26 cellular contexts compared by ENCODE assay signal in the genomic region with DNA sequence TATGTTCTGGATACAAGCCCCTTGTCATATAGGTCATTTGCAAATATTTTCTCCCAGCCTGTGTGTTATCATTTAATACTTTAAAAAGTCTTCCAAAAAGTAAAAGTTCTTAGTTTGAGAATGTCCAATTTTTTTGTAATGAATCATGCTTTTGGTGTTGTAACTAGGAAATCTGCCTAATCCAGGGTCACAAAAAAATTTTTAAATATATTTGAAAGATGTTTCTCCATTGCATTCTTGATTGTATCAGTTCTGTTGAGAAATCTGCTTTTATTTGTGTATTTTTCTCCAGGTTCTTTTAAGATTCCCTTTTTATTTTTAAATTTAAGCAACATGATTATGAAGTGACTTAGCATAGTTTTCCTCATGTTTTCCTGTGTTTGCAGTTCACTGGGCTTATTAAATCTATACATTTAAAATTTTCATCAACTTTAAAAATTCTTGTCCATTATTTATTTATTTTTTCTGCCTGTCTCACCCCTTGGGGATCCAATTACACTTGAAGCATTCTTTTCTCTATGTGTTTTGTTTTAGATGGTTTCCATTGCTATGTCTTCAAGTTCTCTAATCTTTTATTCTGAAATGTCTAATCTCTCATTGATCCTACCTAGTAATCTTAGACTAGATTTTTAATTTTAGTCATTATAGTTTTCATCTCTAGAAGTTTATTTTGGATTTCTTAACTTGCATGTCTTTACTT. TPM values are rescaled to one million over a fixed set of nuclear protein-coding genes. Genes with fewer than 3 reads are reported as not detected.
DNase-seq lines count a peak whose midpoint lies in the region; ATAC-seq and TF ChIP-seq lines count a peak whose summit lies in the region.
"Had no signal": no experiment of that assay in that cellular context is flagged by ENCODE, and none has a peak within 500 bp of the region (broad histone marks: within the 10 kb centered on the region; RNA-seq: fewer than 3 reads in every experiment).

No MANE protein-coding gene starts in this region.

- H3K9me3 Mint-ChIP-seq in osteocyte (ENCODE audit: unreplicated experiment) = peaks cover 10% of the 10 kb centered on the region

- TF ChIP-seq CTCF in AG09309 (IDR thresholded peaks at IDR 0.05; ENCODE audit: control insufficient read depth, insufficient read depth, low read depth, low read length, missing control alignments) (no peak), osteocyte (IDR thresholded peaks at IDR 0.05) (no peak)

- H3K4me3 Mint-ChIP-seq in osteocyte (ENCODE audit: unreplicated experiment) = no peak overlapping the region
- H3K4me3 Mint-ChIP-seq: activated CD4-positive, alpha-beta memory T cell treated with anti-CD3 and anti-CD28 coated beads for 36 hours; CD14-positive monocyte; dendritic cell treated with granulocyte-macrophage colony-stimulating factor and Interleukin-4, amounts not matched to agents 40 ng/mL and 50 ng/mL, for 4 days; neural progenitor cell; stimulated activated naive B cell treated with anti-CD40 and anti-IgM and Interleukin-4, amounts not matched to agents 10 μg/mL and 1 μg/mL and 100 μg/mL, for 72 hours; WTC11 had no signal

- H3K4me1 Mint-ChIP-seq in osteocyte (ENCODE audit: unreplicated experiment) = peaks cover 81% of the 10 kb centered on the region
- H3K4me1 Mint-ChIP-seq: CD14-positive monocyte; stimulated activated naive B cell treated with anti-CD40 and anti-IgM and Interleukin-4, amounts not matched to agents 10 μg/mL and 1 μg/mL and 100 μg/mL, for 72 hours had no signal

- no peak overlapping the region for H3K4me3 ChIP-seq in AG09309 (ENCODE audit: control insufficient read depth, low read depth, low read length)
- H3K4me3 ChIP-seq: left ventricle myocardium inferior, MG63, mucosa of descending colon, neural progenitor cell, psoas muscle, SK-N-MC, thyroid gland had no signal

- intact Hi-C loops in Right ventricle myocardium superior (cut with DNase I) = no loop called here

- DNase-seq in AG09309 (ENCODE audit: low read depth) (peak; percentile 10), LHCN-M2 (ENCODE audit: low read depth) (peak; percentile 61), dedifferentiated amniotic fluid mesenchymal stem cell (ENCODE audit: extremely low spot score) (peak; percentile 67), osteocyte (ENCODE audit: extremely low spot score, unreplicated experiment) (no peak), NCI-H82 treated with DMSO at 0.1 percent for 48 hours (lab: John Stamatoyannopoulos, UW; ENCODE audit: unreplicated experiment) (no peak), LoVo (ENCODE audit: low spot score) (no peak), NCI-H1105 treated with DMSO at 0.1 percent for 48 hours (lab: John Stamatoyannopoulos, UW) (no peak), Right ventricle myocardium superior (no peak)
- DNase-seq: activated CD4-positive, alpha-beta memory T cell treated with anti-CD3 and anti-CD28 coated beads for 36 hours; activated effector memory CD4-positive, alpha-beta T cell treated with anti-CD3 and anti-CD28 coated beads, Interleukin-2, amount 50 U/mL, for 16 hours; H7; left ventricle myocardium inferior; MG63; mucosa of descending colon; NCI-H1436; NCI-H2171; NCI-H524 treated with DMSO at 0.1 percent for 48 hours; psoas muscle; stimulated activated CD4-positive, alpha-beta T cell treated with anti-CD3 and anti-CD28 coated beads, Interleukin-2, amount 100 ng/mL, for 48 hours; stimulated activated naive B cell treated with anti-CD40 and anti-IgM and Interleukin-4, amounts not matched to agents 10 μg/mL and 1 μg/mL and 100 μg/mL, for 72 hours; thyroid gland had no signal

- ATAC-seq in Right ventricle myocardium superior (ENCODE audit: poor library complexity) = no peak
- ATAC-seq: mucosa of descending colon; psoas muscle; stimulated activated naive B cell treated with anti-CD40 and anti-IgM and Interleukin-4, amounts not matched to agents 10 μg/mL and 1 μg/mL and 100 μg/mL, for 72 hours; WTC11 had no signal

- H3K27ac Mint-ChIP-seq in osteocyte (ENCODE audit: unreplicated experiment) = peak overlapping the region; percentile 79
- H3K27ac Mint-ChIP-seq: activated CD4-positive, alpha-beta memory T cell treated with anti-CD3 and anti-CD28 coated beads for 36 hours; CD14-positive monocyte; dendritic cell treated with granulocyte-macrophage colony-stimulating factor and Interleukin-4, amounts not matched to agents 40 ng/mL and 50 ng/mL, for 4 days; neural progenitor cell; stimulated activated naive B cell treated with anti-CD40 and anti-IgM and Interleukin-4, amounts not matched to agents 10 μg/mL and 1 μg/mL and 100 μg/mL, for 72 hours; WTC11 had no signal

- no peaks in the 10 kb centered on the region for H3K27me3 Mint-ChIP-seq in osteocyte (ENCODE audit: unreplicated experiment)

- H3K36me3 Mint-ChIP-seq in osteocyte (ENCODE audit: unreplicated experiment) = no peaks in the 10 kb centered on the region
- H3K36me3 Mint-ChIP-seq: activated CD4-positive, alpha-beta memory T cell treated with anti-CD3 and anti-CD28 coated beads for 36 hours; CD14-positive monocyte; neural progenitor cell; stimulated activated naive B cell treated with anti-CD40 and anti-IgM and Interleukin-4, amounts not matched to agents 10 μg/mL and 1 μg/mL and 100 μg/mL, for 72 hours had no signal

RNA-seq across cellular contexts. Expression of gene CCDC71L, which starts 46.9 kb away (rescaled TPM):
- total RNA-seq in LHCN-M2 (2014; rRNA removed) = 44.4 and 54.9 TPM in 2 replicates
- polyA plus RNA-seq in LHCN-M2 (2012) = 26.7 TPM
- 45.2 and 46.6 TPM in 2 replicates for total RNA-seq in osteocyte
- total RNA-seq in Right ventricle myocardium superior = 5.5 TPM

Comparison
In these comparisons a context has a peak if more than half of its experiments do, and no peak if none do; other contexts are left out.
1. DNase-seq: peak in AG09309 (single experiment), LHCN-M2 (single experiment) and dedifferentiated amniotic fluid mesenchymal stem cell (single experiment); none in osteocyte (single experiment), NCI-H82 treated with DMSO at 0.1 percent for 48 hours (single experiment), LoVo (single experiment), NCI-H1105 treated with DMSO at 0.1 percent for 48 hours (single experiment) and Right ventricle myocardium superior (single experiment).